20 cellular contexts compared by ENCODE assay signal in the genomic region with DNA sequence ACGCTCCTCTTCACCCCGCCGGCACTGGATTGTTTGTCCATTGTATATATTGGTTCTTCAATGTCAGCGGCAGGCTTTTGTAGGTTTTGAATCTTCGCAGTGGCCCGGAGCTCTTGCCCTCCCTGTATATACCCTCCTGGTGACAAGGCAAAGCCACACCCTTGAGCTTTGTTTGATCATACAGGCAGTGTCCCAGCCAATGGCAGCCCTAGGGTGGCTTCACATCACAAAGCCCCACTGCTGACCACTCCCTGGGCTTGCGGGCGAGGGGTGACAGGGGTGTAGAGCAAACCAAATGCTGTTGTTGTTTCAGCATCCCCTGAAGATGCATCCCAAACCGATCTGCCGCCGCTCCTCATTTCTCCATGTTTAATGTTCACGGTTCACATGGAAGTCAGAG. TPM values are rescaled to one million over a fixed set of nuclear protein-coding genes. Genes with fewer than 3 reads are reported as not detected.
"Had no signal": no experiment of that assay in that cellular context is flagged by ENCODE, and none has a peak within 500 bp of the region (broad histone marks: within the 10 kb centered on the region; RNA-seq: fewer than 3 reads in every experiment).

A gene with protein sequence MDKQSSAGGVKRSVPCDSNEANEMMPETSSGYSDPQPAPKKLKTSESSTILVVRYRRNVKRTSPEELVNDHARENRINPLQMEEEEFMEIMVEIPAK (minus strand): TSS at position 101 of the 400 bp plus-strand sequence. CDS start 60 bp downstream, at position 41.

RNA-seq across cellular contexts. Expression of the gene that starts here (rescaled TPM):
- total RNA-seq: activated naive CD4-positive, alpha-beta T cell treated with anti-CD3 and anti-CD28 coated beads for 36 hours; activated naive CD4-positive, alpha-beta T cell treated with anti-CD3 and anti-CD28 coated beads, Interleukin-2, amount 50 U/mL, for 72 hours; activated naive CD8-positive, alpha-beta T cell treated with anti-CD3 and anti-CD28 coated beads for 36 hours; activated naive CD8-positive, alpha-beta T cell treated with anti-CD3 and anti-CD28 coated beads, Interleukin-2, amount 10 ng/mL, durations not matched to agents 7 days and 5 days; activated T-cell treated with anti-CD3 and anti-CD28 coated beads, Interleukin-2, amount 50 U/mL, for 4 hours; activated T-cell treated with anti-CD3 and anti-CD28 coated beads, Interleukin-2, amount 50 U/mL, for 72 hours; activated T-helper 1 cell treated with anti-CD3 and anti-CD28 coated beads, Interleukin-12 subunit alpha, Interleukin-12 subunit beta, Interleukin-2, Interleukin-4 antibody, amounts not matched to agents 30 ng/mL and 10 ng/mL and 1 ng/mL, durations not matched to agents 14 hours and 24 hours and 36 hours; activated T-helper 17 cell treated with anti-CD3 and anti-CD28 coated beads, Interleukin-2, amount 50 U/mL, for 72 hours; activated T-helper 2 cell treated with anti-CD3 and anti-CD28 coated beads, Interferon-gamma antibody, Interleukin-2, Interleukin-4, amounts not matched to agents 10 μg/mL and 5 μg/mL and 100 μg/mL, durations not matched to agents 14 hours and 24 hours and 36 hours; adrenal gland; aorta; ascending aorta; astrocyte; body of pancreas; breast epithelium; bronchial epithelial cell; cardiac muscle cell; cardiac septum; cerebellum; chondrocyte had no signal
